In the genomic region with DNA sequence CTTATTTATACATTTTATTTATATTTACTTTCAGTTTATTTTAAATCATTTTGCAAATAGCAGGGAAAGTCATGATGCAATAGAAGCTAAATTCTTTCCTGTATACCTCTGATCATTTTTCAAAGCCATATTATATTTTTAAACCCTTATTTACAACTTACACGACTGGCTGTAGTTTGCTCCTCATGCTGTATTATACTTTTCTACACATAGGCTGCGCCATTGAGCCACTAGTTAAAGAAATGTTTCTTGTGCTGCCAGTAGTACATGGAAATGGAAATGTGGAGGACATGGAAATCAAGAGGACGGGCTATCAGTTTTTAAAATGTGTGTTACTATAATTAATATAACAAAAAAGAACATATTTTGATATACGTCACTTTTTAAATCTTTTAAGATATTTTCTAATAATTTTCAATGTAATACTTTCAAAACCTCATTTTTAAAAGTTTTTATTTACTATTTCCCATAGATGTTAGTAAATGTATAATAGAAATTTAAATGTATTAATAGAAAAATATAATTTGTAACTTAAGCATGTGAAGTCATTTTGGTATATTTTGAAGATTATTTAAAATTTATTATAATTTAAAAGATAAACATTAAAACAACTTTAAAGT, we compare ENCODE assay signal across 10 cellular contexts.
A peak's percentile ranks its signal among the peaks of the same experiment; 100 is the strongest.
DNase-seq lines count a peak whose midpoint lies in the region; ATAC-seq, FAIRE-seq and TF ChIP-seq lines count a peak whose summit lies in the region.
"Had no signal": no experiment of that assay in that cellular context is flagged by ENCODE, and none has a peak within 500 bp of the region (broad histone marks: within the 10 kb centered on the region; RNA-seq: fewer than 3 reads in every experiment).

No MANE protein-coding gene starts in this region.

- TF ChIP-seq POLR2A in GM12878 (IDR thresholded peaks at IDR 0.05; ENCODE audit: low read depth, low read length) (no peak), suprapubic skin (IDR thresholded peaks at IDR 0.05) (no peak)

- DNase-seq in DMS114 treated with DMSO at 0.1 percent for 48 hours (lab: John Stamatoyannopoulos, UW; ENCODE audit: unreplicated experiment) (peak; percentile 77), NCI-H526 (lab: John Stamatoyannopoulos, UW) (peak; percentile 65 to 72), GM12878 (ENCODE audit: low read depth, low spot score) (no peak), iPS-NIHi11 (ENCODE audit: low spot score) (peak; percentile 56), suprapubic skin (ENCODE audit: low spot score in 2 of 2) (no peak)

- peak; percentile 64 for ATAC-seq in HG03159 (IDR thresholded peaks at IDR 0.05; ENCODE audit: unreplicated experiment)
- ATAC-seq in GM12878, result peak; percentile 64
- ATAC-seq in HG03442 (IDR thresholded peaks at IDR 0.05; ENCODE audit: unreplicated experiment), result no peak
- no peak for ATAC-seq in GM18502 (IDR thresholded peaks at IDR 0.05; ENCODE audit: poor library complexity, unreplicated experiment)
- ATAC-seq: T-cell had no signal

- no peak overlapping the region for H3K4me2 ChIP-seq in GM12878 (ENCODE audit: control insufficient read depth, insufficient read depth)

- in situ Hi-C loops in GM12878 (cut with MboI), result no loop called here

- no peak overlapping the region for H2AFZ ChIP-seq in GM12878 (ENCODE audit: control insufficient read depth, low read depth, low read length)

- RAD21 ChIA-PET in GM12878 (lab: Charles Lee; ENCODE audit: unreplicated experiment), result interaction anchor here (1.6 kb wide), 1 partner anchor 820 kb away, joined by 3 read pairs; no protein-coding TSS in a partner anchor

- no peaks in the 10 kb centered on the region for H3K79me2 ChIP-seq in GM12878 (ENCODE audit: control insufficient read depth, insufficient read depth, low read length)

- no peaks in the 10 kb centered on the region for H4K20me1 ChIP-seq in GM12878 (ENCODE audit: control insufficient read depth, insufficient read depth)

- H3K27ac ChIP-seq in GM12878 (ENCODE audit: control insufficient read depth, insufficient read depth) (no peak overlapping the region), suprapubic skin (no peak overlapping the region)
- H3K27ac ChIP-seq: ovary had no signal

- H3K36me3 ChIP-seq in GM12878 (ENCODE audit: control insufficient read depth in 2 of 2, insufficient read depth in 2 of 2, low read length in 1 of 2) (no peaks in the 10 kb centered on the region), suprapubic skin (no peaks in the 10 kb centered on the region)
- H3K36me3 ChIP-seq: ovary had no signal

- FAIRE-seq in GM12878 (lab: Jason Lieb, UNC), result no peak

- SMC1A ChIA-PET in GM12878 (lab: Charles Lee; ENCODE audit: uncharacterized antibody, unreplicated experiment), result interaction anchor here (0.6 kb wide), 1 partner anchor 143 kb away, joined by 3 read pairs; no protein-coding TSS in a partner anchor

- WGBS in GM12878 (ENCODE audit: insufficient coverage, insufficient replicate concordance, low lambda C conversion rate, missing lambda C conversion rate), result 42% methylated on average over 4 of the region's 4 CpGs
- 33% methylated on average over 4 of the region's 4 CpGs for WGBS in suprapubic skin

- peak; percentile 48 to 58 (median 54) for TF ChIP-seq CTCF in GM12878 (IDR thresholded peaks at IDR 0.05 in 2 of 3, conservative IDR thresholded peaks at IDR 0.05 in 1 of 3; ENCODE audit: control insufficient read depth in 2 of 3, extremely low read depth in 1 of 3, insufficient read depth in 1 of 3, low read depth in 3 of 3, low read length in 3 of 3)
- TF ChIP-seq CTCF in suprapubic skin (IDR thresholded peaks at IDR 0.05), result peak; percentile 55 to 58

- no peak overlapping the region for H3K9ac ChIP-seq in GM12878 (ENCODE audit: control insufficient read depth, insufficient read depth, low read length)

- CTCF ChIA-PET in GM12878 (lab: Yijun Ruan, JAX), result interaction anchor here (1.0 to 2.1 kb wide), 6 partner anchors 9 to 819 kb away, joined by 3 to 5 read pairs (median 3); no protein-coding TSS in a partner anchor

- no peaks in the 10 kb centered on the region for H3K9me3 ChIP-seq in GM12878 (replicated peaks; ENCODE audit: control insufficient read depth, insufficient read depth, low read length)
- no peaks in the 10 kb centered on the region for H3K9me3 ChIP-seq in suprapubic skin
- H3K9me3 ChIP-seq: ovary had no signal

- no peak overlapping the region for H3K4me3 ChIP-seq in GM12878
- no peak overlapping the region for H3K4me3 ChIP-seq in suprapubic skin
- H3K4me3 ChIP-seq: ovary had no signal

- intact Hi-C loops in GM12878 (cut with micrococcal nuclease; ENCODE audit: unreplicated experiment), result loop anchor here (2.0 to 10.0 kb wide), 2 partner anchors 819 to 959 kb away; no protein-coding TSS in a partner anchor

- no peak for TF ChIP-seq EP300 in GM12878 (IDR thresholded peaks at IDR 0.05; ENCODE audit: borderline replicate concordance in 1 of 2, control insufficient read depth in 1 of 2, low read depth in 2 of 2, low read length in 2 of 2)
- TF ChIP-seq EP300 in suprapubic skin (IDR thresholded peaks at IDR 0.05), result no peak

- H3K27me3 ChIP-seq in GM12878 (replicated peaks in 1 of 2; ENCODE audit: control insufficient read depth in 2 of 2, insufficient read depth in 2 of 2, low read length in 1 of 2) (no peaks in the 10 kb centered on the region), suprapubic skin (no peaks in the 10 kb centered on the region)
- H3K27me3 ChIP-seq: ovary had no signal

- BruUV-seq in GM12878 (replicated peaks; lab: Mats Ljungman, UMichigan), result no TSS peak

- no peaks in the 10 kb centered on the region for H3K4me1 ChIP-seq in GM12878 (ENCODE audit: control insufficient read depth, insufficient read depth, low read length)
- no peaks in the 10 kb centered on the region for H3K4me1 ChIP-seq in suprapubic skin

- TF ChIP-seq RAD21 in GM12878 (IDR thresholded peaks at IDR 0.05; ENCODE audit: insufficient read depth, low read depth, low read length), result peak; percentile 73

- POLR2A ChIA-PET in GM12878 (lab: Charles Lee), result no interaction called here

TF ChIP-seq in GM12878, 131 proteins besides CTCF, POLR2A, EP300 and RAD21:
- TF ChIP-seq, protein P1, sequence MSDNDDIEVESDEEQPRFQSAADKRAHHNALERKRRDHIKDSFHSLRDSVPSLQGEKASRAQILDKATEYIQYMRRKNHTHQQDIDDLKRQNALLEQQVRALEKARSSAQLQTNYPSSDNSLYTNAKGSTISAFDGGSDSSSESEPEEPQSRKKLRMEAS (IDR thresholded peaks at IDR 0.05; ENCODE audit: low read depth, low read length), result no peak
- peak; percentile 24; the same call in 1 of the 2 replicates for TF ChIP-seq SMC3 (IDR thresholded peaks at IDR 0.05; ENCODE audit: borderline replicate concordance, low read length)

Comparison
In these comparisons a context has a peak if more than half of its experiments do, and no peak if none do; other contexts are left out.
1. DNase-seq: peak in DMS114 treated with DMSO at 0.1 percent for 48 hours (single experiment), NCI-H526 (2 of 2) and iPS-NIHi11 (single experiment); none in GM12878 (single experiment) and suprapubic skin (0 of 2).
2. ATAC-seq: peak in HG03159 (single experiment) and GM12878 (single experiment); none in HG03442 (single experiment) and GM18502 (single experiment).